1 cellular context compared by ENCODE assay signal in genomic region chr2:36246320-36246990, GRCh38.
TF ChIP-seq lines count a peak whose summit lies in the region.

No MANE protein-coding gene starts in this region.

TF ChIP-seq in GM12878, 131 proteins besides CTCF, POLR2A, EP300 and RAD21 (continued from another document):
- TF ChIP-seq ZBTB40 (IDR thresholded peaks at IDR 0.05; ENCODE audit: borderline replicate concordance) (no peak), SMAD5 (IDR thresholded peaks at IDR 0.05; ENCODE audit: low read depth) (no peak), MYC (IDR thresholded peaks at IDR 0.05; ENCODE audit: insufficient read depth, insufficient read length, insufficient replicate concordance, low read length, severe bottlenecking) (no peak), ZNF687 (IDR thresholded peaks at IDR 0.05) (no peak), JUNB (IDR thresholded peaks at IDR 0.05) (peak; percentile 67), CHD1 (IDR thresholded peaks at IDR 0.05; ENCODE audit: low read depth, low read length) (no peak), FOXM1 (IDR thresholded peaks at IDR 0.05; ENCODE audit: low read depth, low read length) (peak; percentile 91), FOS (IDR thresholded peaks at IDR 0.05; ENCODE audit: borderline replicate concordance, extremely low read depth, insufficient read length) (no peak), ETV6 (conservative IDR thresholded peaks at IDR 0.05 in 1 of 2, IDR thresholded peaks at IDR 0.05 in 1 of 2; ENCODE audit: borderline replicate concordance in 1 of 2, low read depth in 1 of 2) (peak in 1 of 2 experiments; percentile 86; a peak in 2 of 4 replicates), FOXK2 (IDR thresholded peaks at IDR 0.05) (no peak), CBX5 (IDR thresholded peaks at IDR 0.05; ENCODE audit: low read depth) (0 out of 2 replicates have a peak, but pooled peaks have one; percentile 76), WRNIP1 (IDR thresholded peaks at IDR 0.05; ENCODE audit: borderline replicate concordance, low read depth, low read length) (no peak), RFX5 (IDR thresholded peaks at IDR 0.05; ENCODE audit: low read depth, low read length) (no peak), ZNF24 (IDR thresholded peaks at IDR 0.05) (no peak), CEBPB (IDR thresholded peaks at IDR 0.05; ENCODE audit: borderline replicate concordance in 1 of 2, low read depth in 2 of 2, low read length in 2 of 2) (peak in 1 of 2 experiments; percentile 77; a peak in 1 of 4 replicates), NR2F1 (conservative IDR thresholded peaks at IDR 0.05) (no peak), NR2C2 (IDR thresholded peaks at IDR 0.05; ENCODE audit: borderline replicate concordance, control insufficient read depth, insufficient read length, low read depth) (no peak), TCF7 (IDR thresholded peaks at IDR 0.05; ENCODE audit: borderline replicate concordance) (no peak; the same call in 1 of the 2 replicates), SMC3 (IDR thresholded peaks at IDR 0.05; ENCODE audit: borderline replicate concordance, low read length) (no peak), TAF1 (IDR thresholded peaks at IDR 0.05; ENCODE audit: borderline replicate concordance, low read depth, low read length) (no peak), BCLAF1 (IDR thresholded peaks at IDR 0.05) (no peak), NBN (IDR thresholded peaks at IDR 0.05) (0 out of 2 replicates have a peak, but pooled peaks have one; percentile 33), KAT2A (conservative IDR thresholded peaks at IDR 0.05; ENCODE audit: control insufficient read depth, low read depth, low read length) (no peak), SRF (IDR thresholded peaks at IDR 0.05; ENCODE audit: low read depth in 2 of 2, low read length in 2 of 2) (no peak), RBBP5 (conservative IDR thresholded peaks at IDR 0.05) (no peak), SREBF1 (IDR thresholded peaks at IDR 0.05; ENCODE audit: low read length) (no peak)
- TF ChIP-seq, protein P1, sequence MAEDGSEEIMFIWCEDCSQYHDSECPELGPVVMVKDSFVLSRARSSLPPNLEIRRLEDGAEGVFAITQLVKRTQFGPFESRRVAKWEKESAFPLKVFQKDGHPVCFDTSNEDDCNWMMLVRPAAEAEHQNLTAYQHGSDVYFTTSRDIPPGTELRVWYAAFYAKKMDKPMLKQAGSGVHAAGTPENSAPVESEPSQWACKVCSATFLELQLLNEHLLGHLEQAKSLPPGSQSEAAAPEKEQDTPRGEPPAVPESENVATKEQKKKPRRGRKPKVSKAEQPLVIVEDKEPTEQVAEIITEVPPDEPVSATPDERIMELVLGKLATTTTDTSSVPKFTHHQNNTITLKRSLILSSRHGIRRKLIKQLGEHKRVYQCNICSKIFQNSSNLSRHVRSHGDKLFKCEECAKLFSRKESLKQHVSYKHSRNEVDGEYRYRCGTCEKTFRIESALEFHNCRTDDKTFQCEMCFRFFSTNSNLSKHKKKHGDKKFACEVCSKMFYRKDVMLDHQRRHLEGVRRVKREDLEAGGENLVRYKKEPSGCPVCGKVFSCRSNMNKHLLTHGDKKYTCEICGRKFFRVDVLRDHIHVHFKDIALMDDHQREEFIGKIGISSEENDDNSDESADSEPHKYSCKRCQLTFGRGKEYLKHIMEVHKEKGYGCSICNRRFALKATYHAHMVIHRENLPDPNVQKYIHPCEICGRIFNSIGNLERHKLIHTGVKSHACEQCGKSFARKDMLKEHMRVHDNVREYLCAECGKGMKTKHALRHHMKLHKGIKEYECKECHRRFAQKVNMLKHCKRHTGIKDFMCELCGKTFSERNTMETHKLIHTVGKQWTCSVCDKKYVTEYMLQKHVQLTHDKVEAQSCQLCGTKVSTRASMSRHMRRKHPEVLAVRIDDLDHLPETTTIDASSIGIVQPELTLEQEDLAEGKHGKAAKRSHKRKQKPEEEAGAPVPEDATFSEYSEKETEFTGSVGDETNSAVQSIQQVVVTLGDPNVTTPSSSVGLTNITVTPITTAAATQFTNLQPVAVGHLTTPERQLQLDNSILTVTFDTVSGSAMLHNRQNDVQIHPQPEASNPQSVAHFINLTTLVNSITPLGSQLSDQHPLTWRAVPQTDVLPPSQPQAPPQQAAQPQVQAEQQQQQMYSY (CRISPR knock-in tag; IDR thresholded peaks at IDR 0.05), result no peak
- TF ChIP-seq, protein P2, sequence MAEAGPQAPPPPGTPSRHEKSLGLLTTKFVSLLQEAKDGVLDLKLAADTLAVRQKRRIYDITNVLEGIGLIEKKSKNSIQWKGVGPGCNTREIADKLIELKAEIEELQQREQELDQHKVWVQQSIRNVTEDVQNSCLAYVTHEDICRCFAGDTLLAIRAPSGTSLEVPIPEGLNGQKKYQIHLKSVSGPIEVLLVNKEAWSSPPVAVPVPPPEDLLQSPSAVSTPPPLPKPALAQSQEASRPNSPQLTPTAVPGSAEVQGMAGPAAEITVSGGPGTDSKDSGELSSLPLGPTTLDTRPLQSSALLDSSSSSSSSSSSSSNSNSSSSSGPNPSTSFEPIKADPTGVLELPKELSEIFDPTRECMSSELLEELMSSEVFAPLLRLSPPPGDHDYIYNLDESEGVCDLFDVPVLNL (IDR thresholded peaks at IDR 0.05; ENCODE audit: low read depth, low read length), result no peak
- TF ChIP-seq, protein P3, sequence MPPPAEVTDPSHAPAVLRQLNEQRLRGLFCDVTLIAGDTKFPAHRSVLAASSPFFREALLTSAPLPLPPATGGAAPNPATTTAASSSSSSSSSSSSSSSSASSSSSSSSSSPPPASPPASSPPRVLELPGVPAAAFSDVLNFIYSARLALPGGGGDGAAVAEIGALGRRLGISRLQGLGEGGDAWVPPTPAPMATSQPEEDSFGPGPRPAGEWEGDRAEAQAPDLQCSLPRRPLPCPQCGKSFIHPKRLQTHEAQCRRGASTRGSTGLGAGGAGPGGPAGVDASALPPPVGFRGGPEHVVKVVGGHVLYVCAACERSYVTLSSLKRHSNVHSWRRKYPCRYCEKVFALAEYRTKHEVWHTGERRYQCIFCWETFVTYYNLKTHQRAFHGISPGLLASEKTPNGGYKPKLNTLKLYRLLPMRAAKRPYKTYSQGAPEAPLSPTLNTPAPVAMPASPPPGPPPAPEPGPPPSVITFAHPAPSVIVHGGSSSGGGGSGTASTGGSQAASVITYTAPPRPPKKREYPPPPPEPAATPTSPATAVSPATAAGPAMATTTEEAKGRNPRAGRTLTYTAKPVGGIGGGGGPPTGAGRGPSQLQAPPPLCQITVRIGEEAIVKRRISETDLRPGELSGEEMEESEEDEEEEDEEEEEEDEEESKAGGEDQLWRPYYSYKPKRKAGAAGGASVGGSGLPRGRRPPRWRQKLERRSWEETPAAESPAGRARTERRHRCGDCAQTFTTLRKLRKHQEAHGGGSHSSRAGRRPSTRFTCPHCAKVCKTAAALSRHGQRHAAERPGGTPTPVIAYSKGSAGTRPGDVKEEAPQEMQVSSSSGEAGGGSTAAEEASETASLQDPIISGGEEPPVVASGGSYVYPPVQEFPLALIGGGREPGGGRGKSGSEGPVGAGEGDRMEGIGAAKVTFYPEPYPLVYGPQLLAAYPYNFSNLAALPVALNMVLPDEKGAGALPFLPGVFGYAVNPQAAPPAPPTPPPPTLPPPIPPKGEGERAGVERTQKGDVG (CRISPR knock-in tag; IDR thresholded peaks at IDR 0.05), result no peak
